Comparison of ENCODE assay signal across 14 cellular contexts in genomic region chr1:187306671-187307415, GRCh38.
DNase-seq lines count a peak whose midpoint lies in the region; ATAC-seq, FAIRE-seq and TF ChIP-seq lines count a peak whose summit lies in the region.
"Had no signal": no experiment of that assay in that cellular context is flagged by ENCODE, and none has a peak within 500 bp of the region (broad histone marks: within the 10 kb centered on the region; RNA-seq: fewer than 3 reads in every experiment).

No MANE protein-coding gene starts in this region.

- no peaks in the 10 kb centered on the region for H3K27me3 Mint-ChIP-seq in astrocyte (ENCODE audit: low read depth, unreplicated experiment)

- TF ChIP-seq CTCF in MM.1S (IDR thresholded peaks at IDR 0.05; ENCODE audit: low read length) (no peak), astrocyte (IDR thresholded peaks at IDR 0.05; ENCODE audit: insufficient read depth, low read depth, low read length) (no peak), prostate gland (IDR thresholded peaks at IDR 0.05) (no peak)

- H3K9me2 ChIP-seq in MM.1S (replicated peaks; ENCODE audit: insufficient read depth, low read length) = no peaks in the 10 kb centered on the region

- H3K4me1 ChIP-seq in MM.1S (ENCODE audit: low read length) (no peaks in the 10 kb centered on the region), astrocyte (ENCODE audit: insufficient read depth, low read length) (no peaks in the 10 kb centered on the region), prostate gland (replicated peaks) (no peaks in the 10 kb centered on the region)

- H3K9ac ChIP-seq in MM.1S (ENCODE audit: low read length) (no peak overlapping the region), astrocyte (ENCODE audit: low read length) (no peak overlapping the region)
- H3K9ac ChIP-seq: BLaER1 treated with 17β-estradiol and CSF1 and Interleukin-3, amounts not matched to agents 10 nM and 100 nM had no signal

- no peaks in the 10 kb centered on the region for H3K79me2 ChIP-seq in MM.1S (ENCODE audit: low read length)
- no peaks in the 10 kb centered on the region for H3K79me2 ChIP-seq in astrocyte (ENCODE audit: insufficient read depth, low read length)

- H3K4me3 Mint-ChIP-seq in astrocyte (ENCODE audit: unreplicated experiment) = no peak overlapping the region
- H3K4me3 Mint-ChIP-seq: H9 had no signal

- H3K9me3 ChIP-seq in MM.1S (replicated peaks; ENCODE audit: insufficient read depth, low read length) = no peaks in the 10 kb centered on the region
- no peaks in the 10 kb centered on the region for H3K9me3 ChIP-seq in astrocyte (ENCODE audit: insufficient read depth, low read depth, low read length)
- H3K9me3 ChIP-seq in prostate gland = no peaks in the 10 kb centered on the region

- no peaks in the 10 kb centered on the region for H3K4me1 Mint-ChIP-seq in astrocyte (ENCODE audit: low read depth, unreplicated experiment)
- H3K4me1 Mint-ChIP-seq: H9 had no signal

- no peaks in the 10 kb centered on the region for H3F3A ChIP-seq in MM.1S (ENCODE audit: insufficient read depth, low read length)

- H4K20me1 ChIP-seq in MM.1S (ENCODE audit: insufficient read depth, low read length) (no peaks in the 10 kb centered on the region), astrocyte (ENCODE audit: insufficient read depth, low read length) (no peaks in the 10 kb centered on the region)
- H4K20me1 ChIP-seq: BLaER1 treated with 17β-estradiol and CSF1 and Interleukin-3, amounts not matched to agents 10 nM and 100 nM had no signal

- H3K9me3 Mint-ChIP-seq in astrocyte (ENCODE audit: unreplicated experiment) = no peaks in the 10 kb centered on the region

- no peak overlapping the region for H3K27ac ChIP-seq in MM.1S (ENCODE audit: low read length)
- no peak overlapping the region for H3K27ac ChIP-seq in astrocyte (ENCODE audit: low read depth, low read length)
- no peak overlapping the region for H3K27ac ChIP-seq in prostate gland
- H3K27ac ChIP-seq: BLaER1 treated with 17β-estradiol and CSF1 and Interleukin-3, amounts not matched to agents 10 nM and 100 nM; SK-N-MC had no signal

- no peak overlapping the region for H3K27ac Mint-ChIP-seq in astrocyte (ENCODE audit: unreplicated experiment)
- H3K27ac Mint-ChIP-seq: H9 had no signal

- intact Hi-C loops in prostate gland (cut with DNase I) = no loop called here

- H2AFZ ChIP-seq in MM.1S (ENCODE audit: low read length) = no peak overlapping the region
- H2AFZ ChIP-seq in astrocyte (ENCODE audit: low read depth, low read length) = no peak overlapping the region

- H3K36me3 Mint-ChIP-seq in astrocyte (ENCODE audit: low read depth, unreplicated experiment) = no peaks in the 10 kb centered on the region

- WGBS in prostate gland = 33% methylated on average over 7 of the region's 7 CpGs

- H3K27me3 ChIP-seq in MM.1S (replicated peaks; ENCODE audit: insufficient read depth, low read length) (no peaks in the 10 kb centered on the region), astrocyte (ENCODE audit: insufficient read depth, low read length) (no peaks in the 10 kb centered on the region), prostate gland (replicated peaks; ENCODE audit: insufficient read depth) (no peaks in the 10 kb centered on the region)
- H3K27me3 ChIP-seq: BLaER1 treated with 17β-estradiol and CSF1 and Interleukin-3, amounts not matched to agents 10 nM and 100 nM had no signal

- peak; percentile 17 for DNase-seq in NCI-H1105 treated with DMSO at 0.1 percent for 48 hours (lab: John Stamatoyannopoulos, UW)
- DNase-seq in NCI-H1105 (lab: John Stamatoyannopoulos, UW) = no peak
- DNase-seq in MM.1S = peak; percentile 3
- peak; percentile 12 for DNase-seq in astrocyte (ENCODE audit: low read depth)
- peak; percentile 57 for DNase-seq in prostate gland (ENCODE audit: low spot score)
- DNase-seq: 8988T, H9, NCI-H1694 treated with DMSO at 0.1 percent for 48 hours, NCI-H2171 treated with DMSO at 0.1 percent for 48 hours had no signal

- ATAC-seq in GM21576 (IDR thresholded peaks at IDR 0.05; ENCODE audit: unreplicated experiment) = no peak
- ATAC-seq in HG03378 (IDR thresholded peaks at IDR 0.05; ENCODE audit: unreplicated experiment) = no peak
- no peak for ATAC-seq in GM21526 (IDR thresholded peaks at IDR 0.05; ENCODE audit: low FRiP score, unreplicated experiment)

- H3K4me3 ChIP-seq in MM.1S (ENCODE audit: low read length) (no peak overlapping the region), astrocyte (ENCODE audit: insufficient read depth, low read depth, low read length) (no peak overlapping the region), prostate gland (no peak overlapping the region)
- H3K4me3 ChIP-seq: BLaER1 treated with 17β-estradiol and CSF1 and Interleukin-3, amounts not matched to agents 10 nM and 100 nM; SK-N-MC had no signal

- TF ChIP-seq POLR2A in prostate gland (IDR thresholded peaks at IDR 0.05) = no peak

- no peak for FAIRE-seq in astrocyte (lab: Jason Lieb, UNC)

- H3K4me2 ChIP-seq in MM.1S (ENCODE audit: low read depth, low read length) = no peak overlapping the region
- no peak overlapping the region for H3K4me2 ChIP-seq in astrocyte (ENCODE audit: low read length)
- H3K4me2 ChIP-seq: BLaER1 treated with 17β-estradiol and CSF1 and Interleukin-3, amounts not matched to agents 10 nM and 100 nM had no signal

- no peaks in the 10 kb centered on the region for H3K36me3 ChIP-seq in MM.1S (replicated peaks; ENCODE audit: insufficient read depth, low read length)
- H3K36me3 ChIP-seq in astrocyte (ENCODE audit: insufficient read depth, low read length) = no peaks in the 10 kb centered on the region
- no peaks in the 10 kb centered on the region for H3K36me3 ChIP-seq in prostate gland
- H3K36me3 ChIP-seq: BLaER1 treated with 17β-estradiol and CSF1 and Interleukin-3, amounts not matched to agents 10 nM and 100 nM had no signal
